ENCODE assay signal across 1 cellular context in the genomic region with DNA sequence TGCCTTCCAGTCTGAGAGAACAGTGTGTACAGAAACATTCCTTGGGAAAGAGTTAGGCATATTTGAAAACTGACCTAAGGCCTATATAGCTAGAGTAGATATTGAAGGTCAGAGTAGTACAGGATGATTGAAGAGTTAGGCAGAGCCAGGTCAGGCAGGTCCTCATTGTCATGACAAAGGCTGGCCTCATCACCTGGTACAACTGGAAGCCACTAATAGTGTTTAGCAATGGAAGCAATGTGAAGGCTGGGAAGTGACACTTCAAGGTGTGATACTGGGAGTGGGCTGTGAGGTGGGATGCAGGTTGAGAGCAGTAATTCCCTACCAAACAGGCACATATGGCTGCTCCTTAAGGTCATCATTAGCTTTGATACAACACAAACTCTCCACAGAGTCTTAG.
TF ChIP-seq lines count a peak whose summit lies in the region.

No MANE protein-coding gene starts in this region.

TF ChIP-seq in WTC11, 78 proteins besides CTCF, POLR2A, EP300 and RAD21 (continued from another document):
- TF ChIP-seq, protein P1, sequence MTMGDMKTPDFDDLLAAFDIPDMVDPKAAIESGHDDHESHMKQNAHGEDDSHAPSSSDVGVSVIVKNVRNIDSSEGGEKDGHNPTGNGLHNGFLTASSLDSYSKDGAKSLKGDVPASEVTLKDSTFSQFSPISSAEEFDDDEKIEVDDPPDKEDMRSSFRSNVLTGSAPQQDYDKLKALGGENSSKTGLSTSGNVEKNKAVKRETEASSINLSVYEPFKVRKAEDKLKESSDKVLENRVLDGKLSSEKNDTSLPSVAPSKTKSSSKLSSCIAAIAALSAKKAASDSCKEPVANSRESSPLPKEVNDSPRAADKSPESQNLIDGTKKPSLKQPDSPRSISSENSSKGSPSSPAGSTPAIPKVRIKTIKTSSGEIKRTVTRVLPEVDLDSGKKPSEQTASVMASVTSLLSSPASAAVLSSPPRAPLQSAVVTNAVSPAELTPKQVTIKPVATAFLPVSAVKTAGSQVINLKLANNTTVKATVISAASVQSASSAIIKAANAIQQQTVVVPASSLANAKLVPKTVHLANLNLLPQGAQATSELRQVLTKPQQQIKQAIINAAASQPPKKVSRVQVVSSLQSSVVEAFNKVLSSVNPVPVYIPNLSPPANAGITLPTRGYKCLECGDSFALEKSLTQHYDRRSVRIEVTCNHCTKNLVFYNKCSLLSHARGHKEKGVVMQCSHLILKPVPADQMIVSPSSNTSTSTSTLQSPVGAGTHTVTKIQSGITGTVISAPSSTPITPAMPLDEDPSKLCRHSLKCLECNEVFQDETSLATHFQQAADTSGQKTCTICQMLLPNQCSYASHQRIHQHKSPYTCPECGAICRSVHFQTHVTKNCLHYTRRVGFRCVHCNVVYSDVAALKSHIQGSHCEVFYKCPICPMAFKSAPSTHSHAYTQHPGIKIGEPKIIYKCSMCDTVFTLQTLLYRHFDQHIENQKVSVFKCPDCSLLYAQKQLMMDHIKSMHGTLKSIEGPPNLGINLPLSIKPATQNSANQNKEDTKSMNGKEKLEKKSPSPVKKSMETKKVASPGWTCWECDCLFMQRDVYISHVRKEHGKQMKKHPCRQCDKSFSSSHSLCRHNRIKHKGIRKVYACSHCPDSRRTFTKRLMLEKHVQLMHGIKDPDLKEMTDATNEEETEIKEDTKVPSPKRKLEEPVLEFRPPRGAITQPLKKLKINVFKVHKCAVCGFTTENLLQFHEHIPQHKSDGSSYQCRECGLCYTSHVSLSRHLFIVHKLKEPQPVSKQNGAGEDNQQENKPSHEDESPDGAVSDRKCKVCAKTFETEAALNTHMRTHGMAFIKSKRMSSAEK (CRISPR knock-in tag; IDR thresholded peaks at IDR 0.05; ENCODE audit: borderline replicate concordance), result no peak
